11 cellular contexts compared by ENCODE assay signal in the genomic region with DNA sequence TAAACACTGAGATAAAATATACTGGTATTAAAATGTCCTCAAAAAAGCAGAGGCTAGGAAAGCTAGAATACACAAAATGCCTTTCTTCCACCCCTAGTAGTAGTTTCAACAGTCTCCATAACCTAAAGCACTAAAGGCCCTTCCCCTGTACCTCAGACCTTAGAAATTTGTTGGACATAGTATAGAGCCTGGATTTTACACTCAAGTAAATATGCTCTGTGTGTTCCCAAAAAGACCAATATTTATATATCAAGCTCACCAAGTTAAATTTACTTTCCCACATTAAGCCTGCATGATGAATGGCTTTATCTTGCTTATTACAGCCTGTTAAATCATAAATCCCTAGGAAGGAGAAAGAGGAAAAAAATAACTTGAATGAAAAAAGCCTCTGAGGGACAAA.
DNase-seq lines count a peak whose midpoint lies in the region; ATAC-seq and TF ChIP-seq lines count a peak whose summit lies in the region.
"Had no signal": no experiment of that assay in that cellular context is flagged by ENCODE, and none has a peak within 500 bp of the region (broad histone marks: within the 10 kb centered on the region; RNA-seq: fewer than 3 reads in every experiment).

No MANE protein-coding gene starts in this region.

- TF ChIP-seq CTCF in ascending aorta (IDR thresholded peaks at IDR 0.05) (no peak), mucosa of descending colon (IDR thresholded peaks at IDR 0.05) (no peak), smooth muscle cell (IDR thresholded peaks at IDR 0.05; ENCODE audit: borderline replicate concordance, insufficient read depth, poor library complexity, severe bottlenecking) (no peak)

- H3F3A ChIP-seq in smooth muscle cell (ENCODE audit: low read depth), result no peaks in the 10 kb centered on the region

- peak overlapping the region; percentile 6 to 41 for H3K27ac ChIP-seq in ascending aorta
- H3K27ac ChIP-seq in smooth muscle cell (ENCODE audit: low read depth), result peak overlapping the region; percentile 69
- no peak overlapping the region for H3K27ac ChIP-seq in aorta (ENCODE audit: low read depth in 1 of 2, low read length in 2 of 2)

- ATAC-seq in mucosa of descending colon, result peak; percentile 82
- no peak for ATAC-seq in HG03378 (IDR thresholded peaks at IDR 0.05; ENCODE audit: unreplicated experiment)
- no peak for ATAC-seq in aorta (ENCODE audit: low FRiP score)

- no peak for DNase-seq in ascending aorta (ENCODE audit: low spot score in 2 of 2)
- DNase-seq in mucosa of descending colon, result no peak
- no peak for DNase-seq in smooth muscle cell (lab: John Stamatoyannopoulos, UW; ENCODE audit: unreplicated experiment)
- DNase-seq in activated effector memory CD4-positive, alpha-beta T cell treated with anti-CD3 and anti-CD28 coated beads, Interleukin-2, amount 50 U/mL, for 16 hours, result no peak
- DNase-seq in aorta, result no peak
- DNase-seq: CD4-positive, alpha-beta memory T cell; COR-L47; DMS79 treated with DMSO at 0.1 percent for 48 hours; GF-D8 had no signal

- H3K4me2 ChIP-seq in smooth muscle cell, result no peak overlapping the region
- H3K4me2 ChIP-seq: GM23338 had no signal

- no peaks in the 10 kb centered on the region for H3K27me3 ChIP-seq in ascending aorta
- H3K27me3 ChIP-seq in smooth muscle cell (ENCODE audit: low read depth), result no peaks in the 10 kb centered on the region
- H3K27me3 ChIP-seq in aorta (ENCODE audit: control insufficient read depth in 1 of 2, insufficient read depth in 2 of 2, low read length in 1 of 2), result no peaks in the 10 kb centered on the region

- H3K9me3 ChIP-seq in ascending aorta (no peaks in the 10 kb centered on the region), mucosa of descending colon (no peaks in the 10 kb centered on the region), smooth muscle cell (replicated peaks; ENCODE audit: low read depth) (no peaks in the 10 kb centered on the region), aorta (ENCODE audit: control insufficient read depth, low read length) (no peaks in the 10 kb centered on the region)

- peak overlapping the region; percentile 20 for H3K9ac ChIP-seq in smooth muscle cell (ENCODE audit: low read depth)

- no peaks in the 10 kb centered on the region for H3K79me2 ChIP-seq in smooth muscle cell (ENCODE audit: low read depth)

- no peaks in the 10 kb centered on the region for H3K36me3 ChIP-seq in ascending aorta
- no peaks in the 10 kb centered on the region for H3K36me3 ChIP-seq in mucosa of descending colon (ENCODE audit: low read depth)
- no peaks in the 10 kb centered on the region for H3K36me3 ChIP-seq in smooth muscle cell (ENCODE audit: low read depth)
- H3K36me3 ChIP-seq in aorta (ENCODE audit: control insufficient read depth in 1 of 2, insufficient read depth in 2 of 2, low read length in 1 of 2), result no peaks in the 10 kb centered on the region

- intact Hi-C loops in ascending aorta (cut with DNase I), result loop anchor here (10.0 kb wide), 1 partner anchor 153 kb away; no protein-coding TSS in a partner anchor
- intact Hi-C loops in mucosa of descending colon (cut with DNase I, micrococcal nuclease), result no loop called here
- intact Hi-C loops in aorta (cut with DNase I), result loop anchor here in 1 of 2 donors (5.0 kb wide), 1 partner anchor 250 kb away; no protein-coding TSS in a partner anchor

- no peak overlapping the region for H3K4me3 ChIP-seq in ascending aorta
- no peak overlapping the region for H3K4me3 ChIP-seq in mucosa of descending colon
- no peak overlapping the region for H3K4me3 ChIP-seq in smooth muscle cell
- no peak overlapping the region for H3K4me3 ChIP-seq in aorta (ENCODE audit: low read length in 2 of 2)
- H3K4me3 ChIP-seq: GM23338 had no signal

- H2AFZ ChIP-seq in smooth muscle cell (ENCODE audit: low read depth), result peak overlapping the region; percentile 6
- H2AFZ ChIP-seq: GM23338 had no signal

- H4K20me1 ChIP-seq in smooth muscle cell (ENCODE audit: low read depth), result no peaks in the 10 kb centered on the region

- peaks cover 0 to 4% of the 10 kb centered on the region in 2 donors for H3K4me1 ChIP-seq in ascending aorta
- H3K4me1 ChIP-seq in mucosa of descending colon (ENCODE audit: low read depth), result no peaks in the 10 kb centered on the region
- no peaks in the 10 kb centered on the region for H3K4me1 ChIP-seq in smooth muscle cell (ENCODE audit: low read depth)
- peaks cover 0 to 4% of the 10 kb centered on the region in 2 donors for H3K4me1 ChIP-seq in aorta (ENCODE audit: control insufficient read depth in 1 of 2, insufficient read depth in 2 of 2, low read length in 2 of 2)

Comparison
In these comparisons a context has a peak if more than half of its experiments do, and no peak if none do; other contexts are left out.
1. H3K27ac ChIP-seq: peak in ascending aorta (2 of 2) and smooth muscle cell (single experiment); none in aorta (0 of 2).